ENCODE assay signal across 13 cellular contexts in the genomic region with DNA sequence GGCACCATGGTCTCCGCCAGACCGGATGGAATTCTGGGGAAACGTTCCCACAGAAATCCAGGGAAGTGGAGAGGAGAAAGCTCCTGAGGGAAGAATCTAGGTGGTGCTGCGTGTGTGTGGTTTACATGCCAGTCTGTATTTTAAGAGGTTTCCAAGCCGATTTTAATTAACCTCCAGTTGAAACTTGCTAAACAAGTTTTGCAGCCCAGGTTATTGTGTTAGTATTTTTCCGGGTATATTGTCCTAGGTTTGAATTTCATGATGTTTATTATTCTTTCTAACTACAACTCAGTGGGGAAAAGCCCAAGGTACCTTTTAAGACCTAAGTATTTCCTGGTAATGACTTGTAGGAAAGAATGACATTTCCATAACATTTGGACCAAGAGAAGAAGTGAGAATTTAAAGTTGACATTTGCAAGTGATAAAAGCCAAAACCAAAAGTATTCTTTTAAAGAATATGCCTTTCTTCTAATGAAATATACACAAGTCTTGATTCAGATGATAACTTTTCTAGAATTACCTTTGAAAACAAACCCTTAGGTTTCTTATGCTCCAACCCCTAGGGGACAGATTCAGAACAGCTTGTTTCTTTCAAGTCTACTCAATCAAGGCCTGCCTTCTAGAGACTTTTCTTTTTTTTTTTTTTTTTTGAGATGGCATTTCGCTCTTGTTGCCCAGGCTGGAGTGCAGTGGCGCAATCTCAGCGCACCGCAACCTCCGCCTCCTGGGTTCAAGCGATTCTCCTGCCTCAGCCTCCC. TPM values are rescaled to one million over a fixed set of nuclear protein-coding genes. Genes with fewer than 3 reads are reported as not detected.
DNase-seq lines count a peak whose midpoint lies in the region; ATAC-seq, FAIRE-seq and TF ChIP-seq lines count a peak whose summit lies in the region.
"Had no signal": no experiment of that assay in that cellular context is flagged by ENCODE, and none has a peak within 500 bp of the region (broad histone marks: within the 10 kb centered on the region; RNA-seq: fewer than 3 reads in every experiment).

No MANE protein-coding gene starts in this region.

- DNase-seq in ELF-1 (ENCODE audit: low read depth, low spot score) = peak; percentile 40
- DNase-seq in NCI-H2029 (lab: John Stamatoyannopoulos, UW) = peak; percentile 8
- peak; percentile 42 for DNase-seq in endothelial cell of umbilical vein (ENCODE audit: low read depth, low spot score)
- no peak for DNase-seq in anterior cingulate cortex (lab: John Stamatoyannopoulos, UW)
- DNase-seq in activated gamma-delta T cell treated with Interleukin-2 at 50 U/mL for 16 hours = no peak
- DNase-seq: activated CD4-positive, CD25-positive, alpha-beta regulatory T cell; activated effector memory CD4-positive, alpha-beta T cell treated with anti-CD3 and anti-CD28 coated beads, Interleukin-2, amount 50 U/mL, for 16 hours; occipital lobe; uterus had no signal

- H3K27ac ChIP-seq in endothelial cell of umbilical vein (ENCODE audit: insufficient read depth, low read depth, low read length) (no peak overlapping the region), parathyroid adenoma (peak overlapping the region; percentile 32)
- H3K27ac ChIP-seq: uterus had no signal

- CTCF ChIA-PET in endothelial cell of umbilical vein (lab: Charles Lee) = interaction anchor here (1.4 kb wide), 1 partner anchor 15 kb away, joined by 4 read pairs; the partner anchor contains the start of gene SAT1

- H4K20me1 ChIP-seq in endothelial cell of umbilical vein (replicated peaks; ENCODE audit: control insufficient read depth, extremely low read depth, insufficient read depth, low read length) = no peaks in the 10 kb centered on the region

- intact Hi-C loops in endothelial cell of umbilical vein (cut with micrococcal nuclease) = no loop called here

- H3K4me2 ChIP-seq in endothelial cell of umbilical vein (ENCODE audit: insufficient read depth, low read length) (no peak overlapping the region), parathyroid adenoma (ENCODE audit: low read length) (peak overlapping the region; percentile 55)

- H3K27me3 ChIP-seq in endothelial cell of umbilical vein (ENCODE audit: control insufficient read depth in 2 of 2, insufficient read depth in 2 of 2, low read length in 2 of 2) (no peaks in the 10 kb centered on the region), parathyroid adenoma (ENCODE audit: control insufficient read depth, insufficient read depth, low read length) (no peaks in the 10 kb centered on the region)
- H3K27me3 ChIP-seq: uterus had no signal

- POLR2A ChIA-PET in endothelial cell of umbilical vein (lab: Charles Lee) = interaction anchor here (1.2 kb wide), 1 partner anchor 14 kb away, joined by 6 read pairs; the partner anchor contains the start of gene SAT1

- H3K79me2 ChIP-seq in endothelial cell of umbilical vein (ENCODE audit: control insufficient read depth, insufficient read depth, low read length) (no peaks in the 10 kb centered on the region), parathyroid adenoma (no peaks in the 10 kb centered on the region)

- H3K9me3 ChIP-seq in endothelial cell of umbilical vein (replicated peaks; ENCODE audit: control insufficient read depth, insufficient read depth, low read length) = no peaks in the 10 kb centered on the region
- H3K9me3 ChIP-seq in parathyroid adenoma (ENCODE audit: control insufficient read depth, low read length) = no peaks in the 10 kb centered on the region
- H3K9me3 ChIP-seq: uterus had no signal

- peaks cover 4% of the 10 kb centered on the region for H3K4me1 ChIP-seq in endothelial cell of umbilical vein (ENCODE audit: control insufficient read depth, extremely low read depth, insufficient read depth, low read length)
- peaks cover 5% of the 10 kb centered on the region for H3K4me1 ChIP-seq in parathyroid adenoma
- H3K4me1 ChIP-seq: uterus had no signal

- no peaks in the 10 kb centered on the region for H3K36me3 ChIP-seq in endothelial cell of umbilical vein (ENCODE audit: control insufficient read depth in 2 of 2, extremely low read depth in 1 of 2, insufficient read depth in 2 of 2, low read length in 2 of 2)
- H3K36me3 ChIP-seq in parathyroid adenoma (ENCODE audit: control insufficient read depth, insufficient read depth, low read length) = no peaks in the 10 kb centered on the region
- H3K36me3 ChIP-seq: uterus had no signal

- H3K9ac ChIP-seq in endothelial cell of umbilical vein (replicated peaks; ENCODE audit: extremely low read depth, insufficient read depth, low read length) (no peak overlapping the region), parathyroid adenoma (no peak overlapping the region)

- BruUV-seq in endothelial cell of umbilical vein (replicated peaks; lab: Mats Ljungman, UMichigan) = no TSS peak

- dilution Hi-C loops in endothelial cell of umbilical vein (cut with MboI; ENCODE audit: extremely low pct_ligation_motif_present, low sequenced_read_pairs) = no loop called here

- peak; percentile 52 for FAIRE-seq in endothelial cell of umbilical vein (lab: Jason Lieb, UNC)
- FAIRE-seq: GM18507, H54 had no signal

- H3K9me1 ChIP-seq in endothelial cell of umbilical vein (replicated peaks; ENCODE audit: control insufficient read depth, extremely low read depth, insufficient read depth, low read length) = no peaks in the 10 kb centered on the region

- TF ChIP-seq POLR2A in endothelial cell of umbilical vein (IDR thresholded peaks at IDR 0.05; ENCODE audit: low read depth, low read length) = no peak

- no peak for ATAC-seq in GM21447 (IDR thresholded peaks at IDR 0.05; ENCODE audit: unreplicated experiment)

- TF ChIP-seq CTCF in endothelial cell of umbilical vein (IDR thresholded peaks at IDR 0.05; ENCODE audit: extremely low read depth in 1 of 2, insufficient read depth in 1 of 2, low read depth in 1 of 2, low read length in 2 of 2) = no peak
- TF ChIP-seq CTCF in parathyroid adenoma (IDR thresholded peaks at IDR 0.05) = no peak

- H3K4me3 ChIP-seq in endothelial cell of umbilical vein (replicated peaks in 1 of 3; ENCODE audit: insufficient read depth in 1 of 3, low read depth in 1 of 3, low read length in 3 of 3) (no peak overlapping the region), parathyroid adenoma (ENCODE audit: low read depth, low read length) (peak overlapping the region; percentile 11)
- H3K4me3 ChIP-seq: uterus had no signal

- H2AFZ ChIP-seq in endothelial cell of umbilical vein (ENCODE audit: low read depth, low read length) = no peak overlapping the region
- peak overlapping the region; percentile 3 for H2AFZ ChIP-seq in parathyroid adenoma

TF ChIP-seq in endothelial cell of umbilical vein, 7 proteins besides CTCF, POLR2A, EP300 and RAD21:
- TF ChIP-seq JUN (IDR thresholded peaks at IDR 0.05; ENCODE audit: borderline replicate concordance, insufficient read depth, insufficient read length, low read depth) (no peak), GATA2 (IDR thresholded peaks at IDR 0.05; ENCODE audit: insufficient read depth, insufficient read length, low read depth, low read length) (no peak), POLR2AphosphoS5 (IDR thresholded peaks at IDR 0.05; ENCODE audit: insufficient read depth, low read depth, low read length) (no peak), MYC (IDR thresholded peaks at IDR 0.05; ENCODE audit: low read depth, low read length) (no peak), FOS (IDR thresholded peaks at IDR 0.05; ENCODE audit: borderline replicate concordance, insufficient read depth, low read length) (no peak), MAX (IDR thresholded peaks at IDR 0.05; ENCODE audit: insufficient read depth, insufficient read length) (no peak), EZH2 (IDR thresholded peaks at IDR 0.05; ENCODE audit: borderline replicate concordance, low read depth, low read length, severe bottlenecking) (no peak)

RNA-seq across cellular contexts. Expression of gene SAT1, which starts 14.6 kb away (rescaled TPM):
- total RNA-seq in endothelial cell of umbilical vein = 256 and 289 TPM in 2 replicates
- polyA plus RNA-seq in endothelial cell of umbilical vein = 264 and 526 TPM in 2 replicates
- 181 and 234 TPM in 2 replicates for polyA plus RNA-seq in endothelial cell of umbilical vein (2011; cell fraction: cytosol; rRNA removed)
- polyA plus RNA-seq in endothelial cell of umbilical vein (2011; cell fraction: nucleus; rRNA removed) = 3,716 and 6,543 TPM in 2 replicates
- polyA plus RNA-seq in endothelial cell of umbilical vein (2012) = 485 and 1,166 TPM in 2 replicates
- polyA minus RNA-seq in endothelial cell of umbilical vein = 186 and 341 TPM in 2 replicates
- 23.6 TPM for polyA minus RNA-seq in endothelial cell of umbilical vein (2011; cell fraction: cytosol; rRNA and poly(A)+ RNA removed)
- polyA minus RNA-seq in endothelial cell of umbilical vein (2011; cell fraction: nucleus; rRNA and poly(A)+ RNA removed) = 856 and 1,169 TPM in 2 replicates

RNA-seq across cellular contexts. Expression of gene ACOT9, which starts 54.5 kb away (rescaled TPM):
- 83.1 and 88.5 TPM in 2 replicates for total RNA-seq in endothelial cell of umbilical vein
- 37.5 and 38.4 TPM in 2 replicates for polyA plus RNA-seq in endothelial cell of umbilical vein
- polyA plus RNA-seq in endothelial cell of umbilical vein (2011; cell fraction: cytosol; rRNA removed) = 42.7 and 46.6 TPM in 2 replicates
- polyA plus RNA-seq in endothelial cell of umbilical vein (2011; cell fraction: nucleus; rRNA removed) = 117 and 153 TPM in 2 replicates
- polyA plus RNA-seq in endothelial cell of umbilical vein (2012) = 76.9 and 96.7 TPM in 2 replicates
- 42.3 and 46.6 TPM in 2 replicates for polyA minus RNA-seq in endothelial cell of umbilical vein
- polyA minus RNA-seq in endothelial cell of umbilical vein (2011; cell fraction: cytosol; rRNA and poly(A)+ RNA removed) = 32.6 TPM
- polyA minus RNA-seq in endothelial cell of umbilical vein (2011; cell fraction: nucleus; rRNA and poly(A)+ RNA removed) = 31.4 and 44.0 TPM in 2 replicates

Comparison
In these comparisons a context has a peak if more than half of its experiments do, and no peak if none do; other contexts are left out.
1. DNase-seq: peak in ELF-1 (single experiment), NCI-H2029 (single experiment) and endothelial cell of umbilical vein (single experiment); none in anterior cingulate cortex (0 of 58) and activated gamma-delta T cell treated with Interleukin-2 at 50 U/mL for 16 hours (single experiment).